In genomic region chr20:34514897-34515483, GRCh38 we compare ENCODE assay signal across 8 cellular contexts. TPM values are rescaled to one million over a fixed set of nuclear protein-coding genes. Genes with fewer than 3 reads are reported as not detected.
DNase-seq lines count a peak whose midpoint lies in the region; ATAC-seq, FAIRE-seq and TF ChIP-seq lines count a peak whose summit lies in the region.

No MANE protein-coding gene starts in this region.

- H3K27me3 Mint-ChIP-seq in activated naive CD4-positive, alpha-beta T cell treated with anti-CD3 and anti-CD28 coated beads, Interleukin-2, amount 10 ng/mL, durations not matched to agents 7 days and 5 days, result peaks cover 4% of the 10 kb centered on the region

- RAD21 ChIA-PET in GM12878 (lab: Charles Lee; ENCODE audit: unreplicated experiment), result interaction anchor here (0.6 to 5.0 kb wide), 14 partner anchors 23 to 255 kb away, joined by 3 to 45 read pairs (median 5); partner anchors contain the start of genes AHCY, ITCH and TP53INP2

- H3K9me3 ChIP-seq in GM12878 (replicated peaks; ENCODE audit: control insufficient read depth, insufficient read depth, low read length), result no peaks in the 10 kb centered on the region
- H3K9me3 ChIP-seq in lung (ENCODE audit: control insufficient read depth in 2 of 2, insufficient read depth in 1 of 2, low read length in 1 of 2), result no peaks in the 10 kb centered on the region
- no peaks in the 10 kb centered on the region for H3K9me3 ChIP-seq in upper lobe of right lung

- H3K36me3 ChIP-seq in GM12878 (ENCODE audit: control insufficient read depth in 2 of 2, insufficient read depth in 2 of 2, low read length in 1 of 2) (peaks cover 0 to 2% of the 10 kb centered on the region in 2 experiments; a peak in 1 of 4 replicates), lung (ENCODE audit: control insufficient read depth in 2 of 2, insufficient read depth in 2 of 2, low read length in 2 of 2) (no peaks in the 10 kb centered on the region), upper lobe of right lung (peaks cover 10% of the 10 kb centered on the region)

- peak; percentile 94 for FAIRE-seq in GM12878 (lab: Jason Lieb, UNC)

- in situ Hi-C loops in GM12878 (cut with MboI), result loop anchor here (5.0 kb wide), 1 partner anchor 203 kb away; no protein-coding TSS in a partner anchor

- peak overlapping the region; percentile 74 for H2AFZ ChIP-seq in GM12878 (ENCODE audit: control insufficient read depth, low read depth, low read length)

- TF ChIP-seq POLR2A in GM12878 (IDR thresholded peaks at IDR 0.05; ENCODE audit: low read depth, low read length), result no peak

- DNase-seq in activated naive CD4-positive, alpha-beta T cell treated with anti-CD3 and anti-CD28 coated beads, Interleukin-2, amount 10 ng/mL, durations not matched to agents 7 days and 5 days, result no peak
- no peak for DNase-seq in activated naive CD4-positive, alpha-beta T cell treated with Interleukin-2 at 50 U/mL for 16 hours
- DNase-seq in GM12878 (ENCODE audit: low read depth, low spot score) (no peak), lung (ENCODE audit: low spot score) (no peak), upper lobe of right lung (no peak)
- DNase-seq in activated CD4-positive, CD25-positive, alpha-beta regulatory T cell (lab: John Stamatoyannopoulos, UW), result no peak

- H3K4me1 Mint-ChIP-seq in activated naive CD4-positive, alpha-beta T cell treated with anti-CD3 and anti-CD28 coated beads, Interleukin-2, amount 10 ng/mL, durations not matched to agents 7 days and 5 days, result peaks cover 27% of the 10 kb centered on the region

- intact Hi-C loops in GM12878 (cut with micrococcal nuclease; ENCODE audit: unreplicated experiment), result loop anchor here (5.0 kb wide), 2 partner anchors 38 to 148 kb away; no protein-coding TSS in a partner anchor
- intact Hi-C loops in upper lobe of right lung (cut with DNase I), result no loop called here

- POLR2A ChIA-PET in GM12878 (lab: Charles Lee), result interaction anchor here (0.9 to 2.7 kb wide), 7 partner anchors 26 to 214 kb away, joined by 3 to 21 read pairs (median 4); partner anchors contain the start of genes AHCY and ITCH

- peaks cover 7% of the 10 kb centered on the region; the same call in 1 of the 2 replicates for H3K4me1 ChIP-seq in GM12878 (ENCODE audit: control insufficient read depth, insufficient read depth, low read length)
- H3K4me1 ChIP-seq in lung (ENCODE audit: control insufficient read depth in 2 of 2, insufficient read depth in 2 of 2, low read length in 2 of 2), result peaks cover 0 to 7% of the 10 kb centered on the region in 2 donors
- peaks cover 15% of the 10 kb centered on the region for H3K4me1 ChIP-seq in upper lobe of right lung

- H4K20me1 ChIP-seq in GM12878 (ENCODE audit: control insufficient read depth, insufficient read depth), result no peaks in the 10 kb centered on the region

- H3K27ac Mint-ChIP-seq in activated naive CD4-positive, alpha-beta T cell treated with anti-CD3 and anti-CD28 coated beads, Interleukin-2, amount 10 ng/mL, durations not matched to agents 7 days and 5 days, result peak overlapping the region; percentile 98

- ATAC-seq in GM12878 (no peak), lung (ENCODE audit: insufficient read depth, low FRiP score) (no peak), upper lobe of right lung (no peak), GM21360 (IDR thresholded peaks at IDR 0.05; ENCODE audit: unreplicated experiment) (no peak), GM18498 (IDR thresholded peaks at IDR 0.05; ENCODE audit: unreplicated experiment) (no peak)

- TF ChIP-seq CTCF in GM12878 (IDR thresholded peaks at IDR 0.05 in 2 of 3, conservative IDR thresholded peaks at IDR 0.05 in 1 of 3; ENCODE audit: control insufficient read depth in 2 of 3, extremely low read depth in 1 of 3, insufficient read depth in 1 of 3, low read depth in 3 of 3, low read length in 3 of 3) (no peak), lung (IDR thresholded peaks at IDR 0.05; ENCODE audit: control extremely low read depth, extremely low read depth) (no peak), upper lobe of right lung (IDR thresholded peaks at IDR 0.05) (no peak)

- H3K4me3 Mint-ChIP-seq in activated naive CD4-positive, alpha-beta T cell treated with anti-CD3 and anti-CD28 coated beads, Interleukin-2, amount 10 ng/mL, durations not matched to agents 7 days and 5 days, result peak overlapping the region; percentile 94

- no peak for TF ChIP-seq RAD21 in GM12878 (IDR thresholded peaks at IDR 0.05; ENCODE audit: insufficient read depth, low read depth, low read length)

- SMC1A ChIA-PET in GM12878 (lab: Charles Lee; ENCODE audit: uncharacterized antibody, unreplicated experiment), result interaction anchor here (0.9 to 4.3 kb wide), 11 partner anchors 10 to 258 kb away, joined by 3 to 35 read pairs (median 5); partner anchors contain the start of gene TP53INP2

- 17% methylated on average over 19 of the region's 19 CpGs for WGBS in GM12878 (ENCODE audit: insufficient coverage, insufficient replicate concordance, low lambda C conversion rate, missing lambda C conversion rate)
- 21 to 22% methylated on average over 19 of the region's 19 CpGs for WGBS in lung, 2 donors

- H3K27ac ChIP-seq in GM12878 (ENCODE audit: control insufficient read depth, insufficient read depth) (peak overlapping the region; percentile 78), lung (ENCODE audit: low read depth in 1 of 2, low read length in 1 of 2) (peak overlapping the region; percentile 59 to 98), upper lobe of right lung (peak overlapping the region; percentile 95)

- peak overlapping the region; percentile 86 for H3K9ac ChIP-seq in GM12878 (ENCODE audit: control insufficient read depth, insufficient read depth, low read length)

- H3K36me3 Mint-ChIP-seq in activated naive CD4-positive, alpha-beta T cell treated with anti-CD3 and anti-CD28 coated beads, Interleukin-2, amount 10 ng/mL, durations not matched to agents 7 days and 5 days, result peaks cover 5% of the 10 kb centered on the region

- no peak for TF ChIP-seq EP300 in GM12878 (IDR thresholded peaks at IDR 0.05; ENCODE audit: borderline replicate concordance in 1 of 2, control insufficient read depth in 1 of 2, low read depth in 2 of 2, low read length in 2 of 2)

- TSS peak; percentile 84 for BruUV-seq in GM12878 (replicated peaks; lab: Mats Ljungman, UMichigan)

- CTCF ChIA-PET in activated naive CD4-positive, alpha-beta T cell treated with anti-CD3 and anti-CD28 coated beads, Interleukin-2, amount 10 ng/mL, durations not matched to agents 7 days and 5 days (lab: Charles Lee), result interaction anchor here (0.5 to 12.3 kb wide), 8 partner anchors 28 to 324 kb away, joined by 3 to 142 read pairs (median 3); no protein-coding TSS in a partner anchor
- CTCF ChIA-PET in GM12878 (lab: Yijun Ruan, JAX), result interaction anchor here (0.8 to 5.3 kb wide), 13 partner anchors 20 to 257 kb away, joined by 3 to 61 read pairs (median 4); partner anchors contain the start of gene ITCH

- no peaks in the 10 kb centered on the region for H3K9me3 Mint-ChIP-seq in activated naive CD4-positive, alpha-beta T cell treated with anti-CD3 and anti-CD28 coated beads, Interleukin-2, amount 10 ng/mL, durations not matched to agents 7 days and 5 days

- H3K4me2 ChIP-seq in GM12878 (ENCODE audit: control insufficient read depth, insufficient read depth), result peak overlapping the region; percentile 89

- no peaks in the 10 kb centered on the region for H3K27me3 ChIP-seq in GM12878 (replicated peaks in 1 of 2; ENCODE audit: control insufficient read depth in 2 of 2, insufficient read depth in 2 of 2, low read length in 1 of 2)
- H3K27me3 ChIP-seq in lung (ENCODE audit: control insufficient read depth, insufficient read depth), result no peaks in the 10 kb centered on the region
- H3K27me3 ChIP-seq in upper lobe of right lung, result no peaks in the 10 kb centered on the region

- H3K4me3 ChIP-seq in GM12878 (peak overlapping the region; percentile 82), lung (no peak overlapping the region), upper lobe of right lung (peak overlapping the region; percentile 76)

- H3K79me2 ChIP-seq in GM12878 (ENCODE audit: control insufficient read depth, insufficient read depth, low read length), result peaks cover 28% of the 10 kb centered on the region

RNA-seq across cellular contexts. Expression of gene DYNLRB1, which starts 1.2 kb away (rescaled TPM):
- total RNA-seq in GM12878 (2013; cell fraction: nucleolus; rRNA removed), result 25.4 and 25.5 TPM in 2 replicates
- total RNA-seq in GM12878 (2014; rRNA removed), result 114 and 129 TPM in 2 replicates
- total RNA-seq in GM12878 (2014; rRNA removed; fragmentation: Illumina TruSeq; extraction: Trizol), result 132 and 149 TPM in 2 replicates
- 87.9 and 92.5 TPM in 2 replicates for total RNA-seq in GM12878 (2021)
- 405 TPM for polyA plus RNA-seq in GM12878 (2011; ENCODE audit: low read depth)
- polyA plus RNA-seq in GM12878 (2011; rRNA removed), result 81.4 and 135 TPM in 2 replicates
- 130 and 201 TPM in 2 replicates for polyA plus RNA-seq in GM12878 (2011; cell fraction: cytosol; rRNA removed)
- 70.6 and 108 TPM in 2 replicates for polyA plus RNA-seq in GM12878 (2011; cell fraction: nucleus; rRNA removed)
- 190 and 213 TPM in 2 replicates for polyA plus RNA-seq in GM12878 (2012)
- polyA plus RNA-seq in GM12878 (2014; fragmentation: Illumina TruSeq; extraction: Trizol), result 250 and 313 TPM in 2 replicates
- polyA plus RNA-seq in GM12878 (2014; fragmentation: Nextera tagmentation; extraction: Ambion mirVana), result 100 to 1,000 TPM; 185 to 189 TPM
- polyA plus RNA-seq in GM12878 (2014; rRNA removed), result 97.9 and 123 TPM in 2 replicates
- 100 to 1,000 TPM; 171 to 194 TPM for polyA plus RNA-seq in GM12878 (2016; fragmentation: Nextera tagmentation; extraction: Ambion mirVana)
- polyA minus RNA-seq in GM12878 (2011; rRNA and poly(A)+ RNA removed), result 88.9 and 125 TPM in 2 replicates
- 30.5 and 33.1 TPM in 2 replicates for polyA minus RNA-seq in GM12878 (2011; cell fraction: cytosol; rRNA and poly(A)+ RNA removed)
- polyA minus RNA-seq in GM12878 (2011; cell fraction: nucleus; rRNA and poly(A)+ RNA removed), result 20.2 and 32.2 TPM in 2 replicates
- total RNA-seq in lung, result 100 to 1,000 TPM in 1 of 2 donors, 10 to 100 TPM in 1; 77.3 to 135 TPM
- polyA plus RNA-seq in lung, result 100 to 1,000 TPM; 177 to 433 TPM
- total RNA-seq in upper lobe of right lung, result 146 TPM

RNA-seq across cellular contexts. Expression of gene MAP1LC3A, which starts 43.5 kb away (rescaled TPM):
- not detected in 2 replicates for total RNA-seq in GM12878 (2013; cell fraction: nucleolus; rRNA removed)
- total RNA-seq in GM12878 (2014; rRNA removed) (0.16 and 1.1 TPM in 2 replicates), GM12878 (2014; rRNA removed; fragmentation: Illumina TruSeq; extraction: Trizol) (0.27 TPM in 1 of 2 replicates, not detected in the other), GM12878 (2021) (0.44 and 0.69 TPM in 2 replicates), lung (10 to 100 TPM; 30.1 to 30.7 TPM), upper lobe of right lung (45.9 TPM)
- polyA plus RNA-seq in GM12878 (2011; ENCODE audit: low read depth), result 0.45 TPM
- polyA plus RNA-seq in GM12878 (2011; rRNA removed) (not detected in 2 replicates), GM12878 (2014; fragmentation: Illumina TruSeq; extraction: Trizol) (not detected in 2 replicates), GM12878 (2014; fragmentation: Nextera tagmentation; extraction: Ambion mirVana) (not detected), GM12878 (2014; rRNA removed) (0.35 and 0.60 TPM in 2 replicates), GM12878 (2016; fragmentation: Nextera tagmentation; extraction: Ambion mirVana) (1 to 10 TPM in 1 of 2 experiments, under 1 TPM in 1; 0.33 to 1.2 TPM), lung (10 to 100 TPM; 44.8 to 67.6 TPM)
- polyA plus RNA-seq in GM12878 (2011; cell fraction: cytosol; rRNA removed), result 0.07 and 0.15 TPM in 2 replicates
- polyA plus RNA-seq in GM12878 (2011; cell fraction: nucleus; rRNA removed), result 0.36 and 0.45 TPM in 2 replicates
- 1.5 and 2.5 TPM in 2 replicates for polyA plus RNA-seq in GM12878 (2012)
- polyA minus RNA-seq in GM12878 (2011; rRNA and poly(A)+ RNA removed), result not detected in 2 replicates
- polyA minus RNA-seq in GM12878 (2011; cell fraction: cytosol; rRNA and poly(A)+ RNA removed), result not detected in 2 replicates
- not detected in 2 replicates for polyA minus RNA-seq in GM12878 (2011; cell fraction: nucleus; rRNA and poly(A)+ RNA removed)

Comparison
In these comparisons a context has a peak if more than half of its experiments do, and no peak if none do; other contexts are left out.
1. RNA of gene MAP1LC3A, which starts 43.5 kb away (total RNA-seq): 45.9 TPM in upper lobe of right lung (single experiment) and 30.1 to 30.7 TPM in lung; 0.16 to 1.1 TPM in GM12878; every median in the first group is over 10 times any median in the second.
2. Peak in every context shown above with its lines, with median percentiles within 50 percentile points of each other: H3K27ac ChIP-seq.